In the genomic region with DNA sequence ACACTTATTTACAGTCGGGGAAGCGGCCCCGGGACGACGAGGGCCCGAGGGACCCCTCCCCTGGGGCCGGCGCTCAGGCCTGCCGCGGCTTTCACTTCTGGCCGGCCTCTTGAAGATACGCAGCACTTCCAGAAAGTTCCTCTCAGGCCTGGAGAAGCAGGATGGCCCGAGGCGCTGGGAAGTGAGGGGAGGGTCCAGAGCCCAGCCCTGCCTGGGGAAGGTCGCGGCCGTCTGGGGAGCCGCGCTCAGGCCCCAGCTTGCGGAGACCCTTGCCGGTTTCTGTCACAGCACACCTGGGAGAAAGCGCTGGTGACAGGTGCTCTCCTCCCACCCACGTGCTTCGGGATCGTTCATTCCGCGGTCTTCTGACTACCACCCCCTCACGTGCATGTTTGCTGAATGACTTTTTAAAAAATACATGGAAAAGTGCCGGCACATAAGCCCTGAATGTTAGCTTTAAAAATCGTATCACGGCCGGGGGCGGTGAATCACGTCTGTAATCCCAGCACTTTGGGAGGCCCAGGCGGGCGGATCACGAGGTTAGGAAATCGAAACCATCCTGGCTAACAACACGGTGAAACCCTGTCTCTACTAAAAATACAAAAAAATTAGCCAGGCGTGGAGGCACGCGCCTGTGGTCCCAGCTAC, we compare ENCODE assay signal across 8 cellular contexts. TPM values are rescaled to one million over a fixed set of nuclear protein-coding genes. Genes with fewer than 3 reads are reported as not detected.
DNase-seq lines count a peak whose midpoint lies in the region; ATAC-seq and TF ChIP-seq lines count a peak whose summit lies in the region.

No MANE protein-coding gene starts in this region.

- peak overlapping the region; percentile 93 for H3K4me2 ChIP-seq in smooth muscle cell

- DNase-seq in CD14-positive monocyte (ENCODE audit: low spot score) = no peak
- DNase-seq in adipocyte (ENCODE audit: low read depth) = peak; percentile 68
- no peak for DNase-seq in smooth muscle cell (lab: John Stamatoyannopoulos, UW; ENCODE audit: unreplicated experiment)
- DNase-seq in Ammon's horn (ENCODE audit: low spot score) = no peak

- peaks cover 43% of the 10 kb centered on the region for H3K4me1 Mint-ChIP-seq in CD14-positive monocyte

- H3K36me3 ChIP-seq in HUES64 (ENCODE audit: insufficient read depth, low read length) = peaks cover 26% of the 10 kb centered on the region
- peaks cover 19% of the 10 kb centered on the region for H3K36me3 ChIP-seq in adipocyte (ENCODE audit: control insufficient read depth, insufficient read depth, low read length, severe bottlenecking)
- peaks cover 15% of the 10 kb centered on the region for H3K36me3 ChIP-seq in iPS-18a (ENCODE audit: control insufficient read depth, low read depth, low read length)
- H3K36me3 ChIP-seq in smooth muscle cell (ENCODE audit: low read depth) = no peaks in the 10 kb centered on the region

- H3K27ac ChIP-seq in HUES64 (ENCODE audit: low read depth, low read length) (0 out of 2 replicates have a peak overlapping the region, but pooled peaks have one; percentile 74), iPS-18a (ENCODE audit: low read length) (no peak overlapping the region), smooth muscle cell (ENCODE audit: low read depth) (peak overlapping the region; percentile 89)

- H3K4me1 ChIP-seq in HUES64 (ENCODE audit: insufficient read depth, low read length) (peaks cover 6% of the 10 kb centered on the region; the same call in 1 of the 2 replicates), adipocyte (ENCODE audit: control insufficient read depth, insufficient read depth, low read length) (peaks cover 32% of the 10 kb centered on the region), iPS-18a (ENCODE audit: control insufficient read depth, low read depth, low read length) (peaks cover 5% of the 10 kb centered on the region), smooth muscle cell (ENCODE audit: low read depth) (peaks cover 14% of the 10 kb centered on the region)

- H3K4me3 Mint-ChIP-seq in CD14-positive monocyte = peak overlapping the region; percentile 80 to 89

- intact Hi-C loops in CD14-positive monocyte (cut with micrococcal nuclease) = loop anchor here (2.0 to 10.0 kb wide), 8 partner anchors 69 to 1048 kb away; a partner anchor contains a TSS

- peak overlapping the region; percentile 93 for H3K4me3 ChIP-seq in HUES64 (ENCODE audit: low read length)
- H3K4me3 ChIP-seq in adipocyte (ENCODE audit: low read length) = peak overlapping the region; percentile 95
- peak overlapping the region; percentile 96 for H3K4me3 ChIP-seq in iPS-18a (ENCODE audit: low read length)
- H3K4me3 ChIP-seq in smooth muscle cell = peak overlapping the region; percentile 79

- peaks cover 17 to 21% of the 10 kb centered on the region in 2 donors for H3K36me3 Mint-ChIP-seq in CD14-positive monocyte

- H3K27me3 ChIP-seq in HUES64 (ENCODE audit: insufficient read depth, low read length) (no peaks in the 10 kb centered on the region), adipocyte (replicated peaks; ENCODE audit: control insufficient read depth, insufficient read depth, low read length) (no peaks in the 10 kb centered on the region), iPS-18a (ENCODE audit: control insufficient read depth, insufficient read depth, low read length) (no peaks in the 10 kb centered on the region), smooth muscle cell (ENCODE audit: low read depth) (no peaks in the 10 kb centered on the region)

- 41% methylated on average over 42 of the region's 42 CpGs for WGBS in HUES64
- 40% methylated on average over 42 of the region's 42 CpGs for WGBS in smooth muscle cell (ENCODE audit: low lambda C conversion rate)

- H3K9me3 ChIP-seq in HUES64 (ENCODE audit: insufficient read depth, low read depth, low read length) = no peaks in the 10 kb centered on the region
- H3K9me3 ChIP-seq in adipocyte (ENCODE audit: control insufficient read depth, low read length) = no peaks in the 10 kb centered on the region
- no peaks in the 10 kb centered on the region for H3K9me3 ChIP-seq in iPS-18a (ENCODE audit: control insufficient read depth, low read depth, low read length)
- no peaks in the 10 kb centered on the region for H3K9me3 ChIP-seq in smooth muscle cell (replicated peaks; ENCODE audit: low read depth)

- peaks cover 27% of the 10 kb centered on the region for H4K20me1 ChIP-seq in smooth muscle cell (ENCODE audit: low read depth)

- peak overlapping the region; percentile 68 for H2AFZ ChIP-seq in smooth muscle cell (ENCODE audit: low read depth)

- no peaks in the 10 kb centered on the region for H3K9me3 Mint-ChIP-seq in CD14-positive monocyte

- peak overlapping the region; percentile 96 to 99 (median 97) for H3K27ac Mint-ChIP-seq in CD14-positive monocyte

- ATAC-seq in HG03571 (IDR thresholded peaks at IDR 0.05; ENCODE audit: unreplicated experiment) (no peak), HG03469 (IDR thresholded peaks at IDR 0.05; ENCODE audit: unreplicated experiment) (no peak)

- TF ChIP-seq CTCF in CD14-positive monocyte (IDR thresholded peaks at IDR 0.05) (no peak), smooth muscle cell (IDR thresholded peaks at IDR 0.05; ENCODE audit: borderline replicate concordance, insufficient read depth, poor library complexity, severe bottlenecking) (no peak)

- peaks cover 35% of the 10 kb centered on the region for H3K79me2 ChIP-seq in smooth muscle cell (ENCODE audit: low read depth)

- H3F3A ChIP-seq in smooth muscle cell (ENCODE audit: low read depth) = peaks cover 12% of the 10 kb centered on the region

- no peaks in the 10 kb centered on the region for H3K27me3 Mint-ChIP-seq in CD14-positive monocyte (ENCODE audit: low read depth in 3 of 3)

- H3K9ac ChIP-seq in HUES64 (ENCODE audit: low read depth, low read length) = peak overlapping the region; percentile 86
- H3K9ac ChIP-seq in adipocyte (ENCODE audit: low read length) = peak overlapping the region; percentile 93
- peak overlapping the region; percentile 61 for H3K9ac ChIP-seq in iPS-18a (ENCODE audit: low read length)
- H3K9ac ChIP-seq in smooth muscle cell (ENCODE audit: low read depth) = peak overlapping the region; percentile 87

RNA-seq across cellular contexts. Expression of a gene that starts 0.7 kb away (rescaled TPM):
- polyA plus RNA-seq in CD14-positive monocyte (10 to 100 TPM; 22.9 to 26.5 TPM), smooth muscle cell (43.6 and 47.2 TPM in 2 replicates)
- polyA plus RNA-seq in HUES64 (2013, experiment 1 of 2) = 19.1 TPM
- 19.5 TPM for polyA plus RNA-seq in HUES64 (2013, experiment 2 of 2)
- 56.9 and 60.3 TPM in 2 replicates for total RNA-seq in smooth muscle cell
